In genomic region chr11:8839306-8839956, GRCh38 we compare ENCODE assay signal across 13 cellular contexts.
DNase-seq lines count a peak whose midpoint lies in the region; ATAC-seq and TF ChIP-seq lines count a peak whose summit lies in the region.
"Had no signal": no experiment of that assay in that cellular context is flagged by ENCODE, and none has a peak within 500 bp of the region (broad histone marks: within the 10 kb centered on the region; RNA-seq: fewer than 3 reads in every experiment).

No MANE protein-coding gene starts in this region.

- H3K4me3 ChIP-seq in body of pancreas (no peak overlapping the region), lung (no peak overlapping the region), stomach (no peak overlapping the region)

- H3K9me3 Mint-ChIP-seq in activated CD4-positive, alpha-beta T cell treated with anti-CD3 and anti-CD28 coated beads, Interleukin-2, amount 10 ng/mL, durations not matched to agents 24 days and 14 days = no peaks in the 10 kb centered on the region

- no peaks in the 10 kb centered on the region for H3K27me3 ChIP-seq in body of pancreas
- no peaks in the 10 kb centered on the region for H3K27me3 ChIP-seq in lung (ENCODE audit: control insufficient read depth, insufficient read depth)
- no peaks in the 10 kb centered on the region for H3K27me3 ChIP-seq in stomach

- peak overlapping the region; percentile 6 for H3K4me3 Mint-ChIP-seq in activated CD4-positive, alpha-beta T cell treated with anti-CD3 and anti-CD28 coated beads, Interleukin-2, amount 10 ng/mL, durations not matched to agents 24 days and 14 days

- H3K36me3 ChIP-seq in body of pancreas (replicated peaks in 1 of 2; ENCODE audit: insufficient read depth in 1 of 2, low read depth in 2 of 2) (no peaks in the 10 kb centered on the region), lung (ENCODE audit: control insufficient read depth in 2 of 2, insufficient read depth in 2 of 2, low read length in 2 of 2) (no peaks in the 10 kb centered on the region), stomach (no peaks in the 10 kb centered on the region)

- H3K27ac ChIP-seq in body of pancreas (peak overlapping the region; percentile 41 to 79 (median 74)), lung (ENCODE audit: low read depth in 1 of 2, low read length in 1 of 2) (peak overlapping the region; percentile 26 to 50), stomach (peak overlapping the region; percentile 63 to 86 (median 75))

- no peak for TF ChIP-seq EP300 in stomach (IDR thresholded peaks at IDR 0.05)

- H3K4me1 Mint-ChIP-seq in activated CD4-positive, alpha-beta T cell treated with anti-CD3 and anti-CD28 coated beads, Interleukin-2, amount 10 ng/mL, durations not matched to agents 24 days and 14 days = peaks cover 21% of the 10 kb centered on the region

- TF ChIP-seq POLR2A in body of pancreas (IDR thresholded peaks at IDR 0.05) (peak in 1 of 3 donors; percentile 2), stomach (IDR thresholded peaks at IDR 0.05) (no peak)

- intact Hi-C loops in activated CD4-positive, alpha-beta T cell treated with anti-CD3 and anti-CD28 coated beads, Interleukin-2, amount 10 ng/mL, durations not matched to agents 24 days and 14 days (cut with micrococcal nuclease) = no loop called here
- intact Hi-C loops in body of pancreas (cut with DNase I) = no loop called here
- intact Hi-C loops in stomach (cut with DNase I; ENCODE audit: low total_unique reads) = no loop called here

- TF ChIP-seq CTCF in body of pancreas (IDR thresholded peaks at IDR 0.05) = no peak
- no peak for TF ChIP-seq CTCF in lung (IDR thresholded peaks at IDR 0.05; ENCODE audit: control extremely low read depth, extremely low read depth)
- no peak for TF ChIP-seq CTCF in stomach (IDR thresholded peaks at IDR 0.05)

- peak overlapping the region; percentile 34 for H3K27ac Mint-ChIP-seq in activated CD4-positive, alpha-beta T cell treated with anti-CD3 and anti-CD28 coated beads, Interleukin-2, amount 10 ng/mL, durations not matched to agents 24 days and 14 days

- no peaks in the 10 kb centered on the region for H3K9me3 ChIP-seq in body of pancreas
- H3K9me3 ChIP-seq in lung (ENCODE audit: control insufficient read depth in 2 of 2, insufficient read depth in 1 of 2, low read length in 1 of 2) = no peaks in the 10 kb centered on the region
- no peaks in the 10 kb centered on the region for H3K9me3 ChIP-seq in stomach

- peak; percentile 9 for ATAC-seq in body of pancreas
- no peak for ATAC-seq in lung (ENCODE audit: insufficient read depth, low FRiP score)
- ATAC-seq in HG03045 (IDR thresholded peaks at IDR 0.05; ENCODE audit: unreplicated experiment) = no peak

- H3K4me1 ChIP-seq in body of pancreas (peaks cover 22% of the 10 kb centered on the region), lung (ENCODE audit: control insufficient read depth in 2 of 2, insufficient read depth in 2 of 2, low read length in 2 of 2) (peaks cover 3 to 7% of the 10 kb centered on the region in 2 donors), stomach (peaks cover 25 to 42% (median 33%) of the 10 kb centered on the region in 4 donors)

- H3K36me3 Mint-ChIP-seq in activated CD4-positive, alpha-beta T cell treated with anti-CD3 and anti-CD28 coated beads, Interleukin-2, amount 10 ng/mL, durations not matched to agents 24 days and 14 days (ENCODE audit: low read depth) = no peaks in the 10 kb centered on the region

- H3K27me3 Mint-ChIP-seq in activated CD4-positive, alpha-beta T cell treated with anti-CD3 and anti-CD28 coated beads, Interleukin-2, amount 10 ng/mL, durations not matched to agents 24 days and 14 days = peaks cover 5% of the 10 kb centered on the region

- 0 to 56% methylated on average over 1 of the region's 1 CpG for WGBS in body of pancreas, 2 donors
- 0 to 46% methylated on average over 1 of the region's 1 CpG for WGBS in lung, 2 donors
- WGBS in stomach, 5 donors = 0 to 65% (median 47%) methylated on average over 1 of the region's 1 CpG

- DNase-seq in activated CD4-positive, alpha-beta T cell treated with anti-CD3 and anti-CD28 coated beads, Interleukin-2, amount 10 ng/mL, durations not matched to agents 24 days and 14 days = no peak
- no peak for DNase-seq in activated CD4-positive, alpha-beta T cell treated with anti-CD3 and anti-CD28 coated beads, Interleukin-2, amount 50 U/mL, for 4 hours
- DNase-seq in body of pancreas (no peak), lung (ENCODE audit: low spot score) (no peak), stomach (no peak), middle frontal gyrus (ENCODE audit: extremely low spot score, low spot score) (no peak)
- no peak for DNase-seq in activated effector memory CD4-positive, alpha-beta T cell treated with anti-CD3 and anti-CD28 coated beads, Interleukin-2, amount 50 U/mL, for 16 hours
- DNase-seq: activated CD4-positive, alpha-beta T cell treated with anti-CD3 and anti-CD28 coated beads for 4 hours; activated naive CD4-positive, alpha-beta T cell treated with anti-CD3 and anti-CD28 coated beads, Interleukin-2, amount 50 U/mL, for 16 hours; DMS79 treated with DMSO at 0.1 percent for 48 hours; effector CD8-positive, alpha-beta T cell; NCI-H345 had no signal
